ENCODE assay signal across 10 cellular contexts in genomic region chr12:65631621-65632111, GRCh38.
DNase-seq lines count a peak whose midpoint lies in the region; ATAC-seq and TF ChIP-seq lines count a peak whose summit lies in the region.
"Had no signal": no experiment of that assay in that cellular context is flagged by ENCODE, and none has a peak within 500 bp of the region (broad histone marks: within the 10 kb centered on the region; RNA-seq: fewer than 3 reads in every experiment).

No MANE protein-coding gene starts in this region.

- DNase-seq in AG08396 (ENCODE audit: low spot score) (peak; percentile 77), MG63 (peak; percentile 84), dorsolateral prefrontal cortex (no peak), WTC11 (ENCODE audit: low spot score) (no peak), HuH-7 (ENCODE audit: low spot score) (no peak), UCSD-AML1 (lab: John Stamatoyannopoulos, UW; ENCODE audit: unreplicated experiment) (no peak)
- DNase-seq in activated CD8-positive, alpha-beta T cell treated with anti-CD3 and anti-CD28 coated beads, Interleukin-2, amount 10 ng/mL, durations not matched to agents 7 days and 5 days: no peak
- DNase-seq: naive B cell; stimulated activated CD8-positive, alpha-beta memory T cell treated with anti-CD3 and anti-CD28 coated beads, Interleukin-4, amount 100 ng/mL, for 48 hours had no signal

- no peak overlapping the region for H3K4me3 Mint-ChIP-seq in WTC11
- no peak overlapping the region for H3K4me3 Mint-ChIP-seq in activated CD8-positive, alpha-beta T cell treated with anti-CD3 and anti-CD28 coated beads, Interleukin-2, amount 10 ng/mL, durations not matched to agents 7 days and 5 days
- H3K4me3 Mint-ChIP-seq: naive B cell had no signal

- H3K36me3 Mint-ChIP-seq in WTC11: no peaks in the 10 kb centered on the region
- H3K36me3 Mint-ChIP-seq in activated CD8-positive, alpha-beta T cell treated with anti-CD3 and anti-CD28 coated beads, Interleukin-2, amount 10 ng/mL, durations not matched to agents 7 days and 5 days (ENCODE audit: low read depth): no peaks in the 10 kb centered on the region
- H3K36me3 Mint-ChIP-seq: naive B cell had no signal

- H3K27ac ChIP-seq in dorsolateral prefrontal cortex: peak overlapping the region in 7 of 59 donors; percentile 8 to 58 (median 29)
- peak overlapping the region; percentile 60 for H3K27ac ChIP-seq in mesodermal cell (ENCODE audit: low read depth, low read length, severe bottlenecking)

- no peak overlapping the region for H3K27ac Mint-ChIP-seq in WTC11
- H3K27ac Mint-ChIP-seq in activated CD8-positive, alpha-beta T cell treated with anti-CD3 and anti-CD28 coated beads, Interleukin-2, amount 10 ng/mL, durations not matched to agents 7 days and 5 days: no peak overlapping the region
- H3K27ac Mint-ChIP-seq: naive B cell had no signal

- H3K9me3 ChIP-seq in MG63 (no peaks in the 10 kb centered on the region), mesodermal cell (ENCODE audit: control insufficient read depth, low read length) (no peaks in the 10 kb centered on the region)

- TF ChIP-seq CTCF in dorsolateral prefrontal cortex (IDR thresholded peaks at IDR 0.05 in 54 of 56, conservative IDR thresholded peaks at IDR 0.05 in 2 of 56; ENCODE audit: low read depth in 1 of 56, partially characterized antibody in 56 of 56) (no peak), WTC11 (IDR thresholded peaks at IDR 0.05) (no peak)

- CTCF ChIA-PET in WTC11 (lab: Charles Lee): no interaction called here
- CTCF ChIA-PET in activated CD8-positive, alpha-beta T cell treated with anti-CD3 and anti-CD28 coated beads, Interleukin-2, amount 10 ng/mL, durations not matched to agents 7 days and 5 days (lab: Charles Lee): no interaction called here

- H3K27me3 ChIP-seq in MG63 (no peaks in the 10 kb centered on the region), dorsolateral prefrontal cortex (peaks cover 0 to 6% (median 0%) of the 10 kb centered on the region in 45 donors)

- H3K4me1 Mint-ChIP-seq in WTC11: peaks cover 7% of the 10 kb centered on the region
- no peaks in the 10 kb centered on the region for H3K4me1 Mint-ChIP-seq in activated CD8-positive, alpha-beta T cell treated with anti-CD3 and anti-CD28 coated beads, Interleukin-2, amount 10 ng/mL, durations not matched to agents 7 days and 5 days (ENCODE audit: low read depth)
- H3K4me1 Mint-ChIP-seq: naive B cell had no signal

- peaks cover 2% of the 10 kb centered on the region; the same call in 1 of the 2 replicates for H3K27me3 Mint-ChIP-seq in WTC11 (ENCODE audit: low read depth)
- H3K27me3 Mint-ChIP-seq in activated CD8-positive, alpha-beta T cell treated with anti-CD3 and anti-CD28 coated beads, Interleukin-2, amount 10 ng/mL, durations not matched to agents 7 days and 5 days (ENCODE audit: low read depth): no peaks in the 10 kb centered on the region

- peaks cover 11% of the 10 kb centered on the region for H3K4me1 ChIP-seq in mesodermal cell (ENCODE audit: control insufficient read depth, insufficient read depth, low read length, poor library complexity, severe bottlenecking)

- H3K36me3 ChIP-seq in MG63 (no peaks in the 10 kb centered on the region), mesodermal cell (ENCODE audit: control insufficient read depth, insufficient read depth, low read length) (no peaks in the 10 kb centered on the region)

- no peak for ATAC-seq in WTC11
- ATAC-seq in activated CD8-positive, alpha-beta T cell treated with anti-CD3 and anti-CD28 coated beads, Interleukin-2, amount 10 ng/mL, durations not matched to agents 7 days and 5 days: no peak

- no peaks in the 10 kb centered on the region for H3K9me3 Mint-ChIP-seq in WTC11
- no peaks in the 10 kb centered on the region for H3K9me3 Mint-ChIP-seq in activated CD8-positive, alpha-beta T cell treated with anti-CD3 and anti-CD28 coated beads, Interleukin-2, amount 10 ng/mL, durations not matched to agents 7 days and 5 days (ENCODE audit: insufficient read depth)

- H3K4me3 ChIP-seq in MG63 (no peak overlapping the region), dorsolateral prefrontal cortex (peak overlapping the region in 32 of 59 donors; percentile 2 to 52 (median 22)), mesodermal cell (ENCODE audit: extremely low read depth, insufficient read depth, low read length, poor library complexity, severe bottlenecking) (no peak overlapping the region)

- 72 to 86% methylated on average over 5 to 8 of the region's 8 CpGs for WGBS in mesodermal cell (ENCODE audit: insufficient coverage in 2 of 2), 2 experiments

- POLR2A ChIA-PET in WTC11 (lab: Charles Lee): no interaction called here
- POLR2A ChIA-PET in activated CD8-positive, alpha-beta T cell treated with anti-CD3 and anti-CD28 coated beads, Interleukin-2, amount 10 ng/mL, durations not matched to agents 7 days and 5 days (lab: Charles Lee): no interaction called here

- intact Hi-C loops in dorsolateral prefrontal cortex (cut with DNase I): no loop called here

TF ChIP-seq in WTC11, 78 proteins besides CTCF, POLR2A, EP300 and RAD21 (continues in another document):
- no peak for TF ChIP-seq SP1 (CRISPR knock-in tag; conservative IDR thresholded peaks at IDR 0.05)
- TF ChIP-seq ERG (CRISPR knock-in tag; IDR thresholded peaks at IDR 0.05): no peak
- no peak for TF ChIP-seq ATF1 (CRISPR knock-in tag; IDR thresholded peaks at IDR 0.05)
- no peak for TF ChIP-seq TP53 (CRISPR knock-in tag; IDR thresholded peaks at IDR 0.05)
- no peak for TF ChIP-seq PRRX2 (CRISPR knock-in tag; IDR thresholded peaks at IDR 0.05)
- TF ChIP-seq ZNF281 (CRISPR knock-in tag; IDR thresholded peaks at IDR 0.05): no peak
- TF ChIP-seq FOXJ3 (CRISPR knock-in tag; IDR thresholded peaks at IDR 0.05; ENCODE audit: borderline replicate concordance): no peak
- TF ChIP-seq SOX15 (CRISPR knock-in tag; IDR thresholded peaks at IDR 0.05): no peak
- TF ChIP-seq, protein P1, sequence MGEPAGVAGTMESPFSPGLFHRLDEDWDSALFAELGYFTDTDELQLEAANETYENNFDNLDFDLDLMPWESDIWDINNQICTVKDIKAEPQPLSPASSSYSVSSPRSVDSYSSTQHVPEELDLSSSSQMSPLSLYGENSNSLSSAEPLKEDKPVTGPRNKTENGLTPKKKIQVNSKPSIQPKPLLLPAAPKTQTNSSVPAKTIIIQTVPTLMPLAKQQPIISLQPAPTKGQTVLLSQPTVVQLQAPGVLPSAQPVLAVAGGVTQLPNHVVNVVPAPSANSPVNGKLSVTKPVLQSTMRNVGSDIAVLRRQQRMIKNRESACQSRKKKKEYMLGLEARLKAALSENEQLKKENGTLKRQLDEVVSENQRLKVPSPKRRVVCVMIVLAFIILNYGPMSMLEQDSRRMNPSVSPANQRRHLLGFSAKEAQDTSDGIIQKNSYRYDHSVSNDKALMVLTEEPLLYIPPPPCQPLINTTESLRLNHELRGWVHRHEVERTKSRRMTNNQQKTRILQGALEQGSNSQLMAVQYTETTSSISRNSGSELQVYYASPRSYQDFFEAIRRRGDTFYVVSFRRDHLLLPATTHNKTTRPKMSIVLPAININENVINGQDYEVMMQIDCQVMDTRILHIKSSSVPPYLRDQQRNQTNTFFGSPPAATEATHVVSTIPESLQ (CRISPR knock-in tag; IDR thresholded peaks at IDR 0.05): no peak
- no peak for TF ChIP-seq FOXP4 (CRISPR knock-in tag; IDR thresholded peaks at IDR 0.05)
- no peak for TF ChIP-seq MYBL2 (CRISPR knock-in tag; IDR thresholded peaks at IDR 0.05)

Comparison
In these comparisons a context has a peak if more than half of its experiments do, and no peak if none do; other contexts are left out.
1. DNase-seq: peak in AG08396 (single experiment) and MG63 (single experiment); none in dorsolateral prefrontal cortex (0 of 10), WTC11 (single experiment), activated CD8-positive, alpha-beta T cell treated with anti-CD3 and anti-CD28 coated beads, Interleukin-2, amount 10 ng/mL, durations not matched to agents 7 days and 5 days (single experiment), HuH-7 (single experiment) and UCSD-AML1 (single experiment).
2. H3K4me3 ChIP-seq: peak in dorsolateral prefrontal cortex (32 of 59); none in MG63 (single experiment) and mesodermal cell (single experiment).